In genomic region chr4:1899149-1900086, GRCh38 we compare ENCODE assay signal across 8 cellular contexts. TPM values are rescaled to one million over a fixed set of nuclear protein-coding genes. Genes with fewer than 3 reads are reported as not detected.
DNase-seq lines count a peak whose midpoint lies in the region; ATAC-seq and TF ChIP-seq lines count a peak whose summit lies in the region.

No MANE protein-coding gene starts in this region.

- no peaks in the 10 kb centered on the region for H3K36me3 ChIP-seq in CD8-positive, alpha-beta T cell (ENCODE audit: insufficient read depth, low read length)
- H3K36me3 ChIP-seq in esophagus squamous epithelium = peaks cover 0 to 42% (median 10%) of the 10 kb centered on the region in 3 donors

- peak; percentile 30 to 84 (median 70) for DNase-seq in CD8-positive, alpha-beta T cell
- DNase-seq in HuH-7 (ENCODE audit: low spot score) (peak; percentile 79), OCI-M2 (lab: John Stamatoyannopoulos, UW; ENCODE audit: unreplicated experiment) (peak; percentile 36), esophagus squamous epithelium (lab: John Stamatoyannopoulos, UW) (peak; percentile 16), nephron progenitor cell (peak; percentile 75)
- DNase-seq in activated T-cell treated with anti-CD3 and anti-CD28 coated beads, Interleukin-2, amount 50 U/mL, for 1 hour = peak; percentile 69
- peak; percentile 43 to 81 (median 59) for DNase-seq in stimulated activated naive CD4-positive, alpha-beta T cell (lab: John Stamatoyannopoulos, UW)

- TF ChIP-seq POLR2A in esophagus squamous epithelium (IDR thresholded peaks at IDR 0.05) = no peak

- H3K27me3 Mint-ChIP-seq in CD8-positive, alpha-beta T cell (ENCODE audit: low read depth) = no peaks in the 10 kb centered on the region
- peaks cover 3% of the 10 kb centered on the region for H3K27me3 Mint-ChIP-seq in nephron progenitor cell (ENCODE audit: low read depth, poor library complexity)

- no peak overlapping the region for H3K27ac Mint-ChIP-seq in CD8-positive, alpha-beta T cell
- H3K27ac Mint-ChIP-seq in nephron progenitor cell = peak overlapping the region; percentile 91

- ATAC-seq in CD8-positive, alpha-beta T cell = peak; percentile 99
- peak; percentile 82 for ATAC-seq in GM19467 (IDR thresholded peaks at IDR 0.05; ENCODE audit: unreplicated experiment)

- peaks cover 38% of the 10 kb centered on the region for H3K36me3 Mint-ChIP-seq in CD8-positive, alpha-beta T cell
- peaks cover 51% of the 10 kb centered on the region for H3K36me3 Mint-ChIP-seq in nephron progenitor cell (ENCODE audit: low read depth)

- no peak overlapping the region for H3K4me3 ChIP-seq in CD8-positive, alpha-beta T cell (ENCODE audit: low read depth, low read length)
- no peak overlapping the region for H3K4me3 ChIP-seq in esophagus squamous epithelium

- H3K4me1 Mint-ChIP-seq in CD8-positive, alpha-beta T cell (ENCODE audit: low read depth) = peaks cover 8% of the 10 kb centered on the region
- H3K4me1 Mint-ChIP-seq in nephron progenitor cell = peaks cover 58% of the 10 kb centered on the region

- no peak overlapping the region for H3K27ac ChIP-seq in CD8-positive, alpha-beta T cell (ENCODE audit: low read depth, low read length)
- H3K27ac ChIP-seq in esophagus squamous epithelium = no peak overlapping the region

- peak; percentile 89 for TF ChIP-seq CTCF in CD8-positive, alpha-beta T cell (IDR thresholded peaks at IDR 0.05)
- TF ChIP-seq CTCF in esophagus squamous epithelium (IDR thresholded peaks at IDR 0.05) (peak; percentile 84 to 91 (median 88)), nephron progenitor cell (IDR thresholded peaks at IDR 0.05) (peak; percentile 86)

- no peaks in the 10 kb centered on the region for H3K9me3 ChIP-seq in CD8-positive, alpha-beta T cell (ENCODE audit: low read length)
- H3K9me3 ChIP-seq in esophagus squamous epithelium = no peaks in the 10 kb centered on the region

- H3K4me1 ChIP-seq in CD8-positive, alpha-beta T cell (ENCODE audit: insufficient read depth, low read length) = peaks cover 6% of the 10 kb centered on the region
- peaks cover 0 to 8% (median 0%) of the 10 kb centered on the region in 3 donors for H3K4me1 ChIP-seq in esophagus squamous epithelium

- CTCF ChIA-PET in CD8-positive, alpha-beta T cell (lab: Charles Lee) = interaction anchor here (0.7 to 10.8 kb wide), 47 partner anchors 9 to 207 kb away, joined by 3 to 220 read pairs (median 5); partner anchors contain the start of gene LETM1

- 21 to 27% methylated on average over 13 to 15 of the region's 15 CpGs for WGBS in esophagus squamous epithelium, 2 donors

- POLR2A ChIA-PET in CD8-positive, alpha-beta T cell (lab: Charles Lee) = interaction anchor here (0.9 kb wide), 1 partner anchor 44 kb away, joined by 3 read pairs; no protein-coding TSS in a partner anchor

- H3K4me3 Mint-ChIP-seq in CD8-positive, alpha-beta T cell = no peak overlapping the region
- H3K4me3 Mint-ChIP-seq in nephron progenitor cell = no peak overlapping the region

- no peaks in the 10 kb centered on the region for H3K27me3 ChIP-seq in CD8-positive, alpha-beta T cell (ENCODE audit: insufficient read depth, low read length)
- no peaks in the 10 kb centered on the region for H3K27me3 ChIP-seq in esophagus squamous epithelium

- H3K9me3 Mint-ChIP-seq in CD8-positive, alpha-beta T cell = no peaks in the 10 kb centered on the region
- H3K9me3 Mint-ChIP-seq in nephron progenitor cell = peaks cover 3% of the 10 kb centered on the region

- intact Hi-C loops in CD8-positive, alpha-beta T cell (cut with DNase I, micrococcal nuclease) = loop anchor here (1.0 kb wide), 4 partner anchors 43 to 153 kb away; partner anchors contain the start of gene LETM1 (in 2 of the 2)
- intact Hi-C loops in esophagus squamous epithelium (cut with DNase I) = loop anchor here (5.0 kb wide), 1 partner anchor 152 kb away; no protein-coding TSS in a partner anchor

RNA-seq across cellular contexts. Expression of gene NSD2, which starts 28.2 kb away (rescaled TPM):
- total RNA-seq in CD8-positive, alpha-beta T cell = 10 to 100 TPM; 27.3 to 32.5 TPM
- total RNA-seq in esophagus squamous epithelium = 10 to 100 TPM; 31.9 to 36.4 (median 34.5) TPM

RNA-seq across cellular contexts. Expression of gene LETM1, which starts 43.5 kb away (rescaled TPM):
- total RNA-seq in CD8-positive, alpha-beta T cell = 10 to 100 TPM; 22.7 to 25.9 TPM
- 10 to 100 TPM; 40.6 to 85.6 (median 72.8) TPM for total RNA-seq in esophagus squamous epithelium

Comparison
In these comparisons a context has a peak if more than half of its experiments do, and no peak if none do; other contexts are left out.
1. DNase-seq: peak in every context shown above with its lines; median percentile 79 in HuH-7; 75 in nephron progenitor cell; 70 in CD8-positive, alpha-beta T cell; 69 in activated T-cell treated with anti-CD3 and anti-CD28 coated beads, Interleukin-2, amount 50 U/mL, for 1 hour; 59 in stimulated activated naive CD4-positive, alpha-beta T cell; 36 in OCI-M2; 16 in esophagus squamous epithelium.